In the genomic region with DNA sequence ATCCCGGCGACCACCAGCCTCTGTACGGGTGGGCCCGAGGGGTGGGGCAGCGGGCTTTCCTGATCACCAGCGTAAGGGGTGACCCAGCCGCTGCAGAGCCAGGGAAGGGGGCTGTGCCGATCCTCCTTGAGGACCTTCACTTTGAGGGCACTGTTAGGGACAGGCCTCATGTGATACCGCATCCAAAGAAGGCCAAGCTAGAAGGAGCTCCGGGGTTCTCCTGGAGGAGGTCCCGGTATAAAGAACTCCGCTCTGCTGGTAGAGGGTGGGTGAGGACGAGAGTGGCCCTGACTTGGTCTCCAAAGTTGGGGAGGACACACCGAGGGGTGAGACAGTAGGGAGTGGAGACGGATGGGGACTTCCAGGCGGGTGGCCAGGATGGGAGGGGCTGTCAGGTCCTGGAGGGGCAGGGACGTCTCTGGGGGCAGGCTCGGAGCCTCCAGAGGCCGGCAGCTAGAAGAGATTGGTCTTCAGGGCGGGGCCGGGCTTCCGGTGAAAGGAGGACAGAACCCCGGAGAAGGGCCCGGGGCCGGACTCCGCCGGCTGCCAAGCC, we compare ENCODE assay signal across 9 cellular contexts. TPM values are rescaled to one million over a fixed set of nuclear protein-coding genes. Genes with fewer than 3 reads are reported as not detected.
A peak's percentile ranks its signal among the peaks of the same experiment; 100 is the strongest.
DNase-seq lines count a peak whose midpoint lies in the region; ATAC-seq, FAIRE-seq and TF ChIP-seq lines count a peak whose summit lies in the region.
"Had no signal": no experiment of that assay in that cellular context is flagged by ENCODE, and none has a peak within 500 bp of the region (broad histone marks: within the 10 kb centered on the region; RNA-seq: fewer than 3 reads in every experiment).

No MANE protein-coding gene starts in this region.

- no peak for TF ChIP-seq EP300 in suprapubic skin (IDR thresholded peaks at IDR 0.05)

- H3K9me3 ChIP-seq in MM.1S (replicated peaks; ENCODE audit: insufficient read depth, low read length) (no peaks in the 10 kb centered on the region), kidney (ENCODE audit: control insufficient read depth in 1 of 2, low read length in 2 of 2) (no peaks in the 10 kb centered on the region), suprapubic skin (no peaks in the 10 kb centered on the region)

- no peak for ATAC-seq in HG03442 (IDR thresholded peaks at IDR 0.05; ENCODE audit: unreplicated experiment)
- ATAC-seq in GM18873 (IDR thresholded peaks at IDR 0.05; ENCODE audit: low FRiP score, unreplicated experiment) = no peak
- no peak for ATAC-seq in HG02610 (IDR thresholded peaks at IDR 0.05; ENCODE audit: unreplicated experiment)

- H3K4me1 ChIP-seq in MM.1S (ENCODE audit: low read length) (no peaks in the 10 kb centered on the region), kidney (ENCODE audit: control insufficient read depth in 1 of 2, insufficient read depth in 1 of 2, low read depth in 1 of 2, low read length in 2 of 2) (peaks cover 4 to 15% of the 10 kb centered on the region in 2 donors), suprapubic skin (peaks cover 51% of the 10 kb centered on the region)

- no peaks in the 10 kb centered on the region for H4K20me1 ChIP-seq in MM.1S (ENCODE audit: insufficient read depth, low read length)

- no peaks in the 10 kb centered on the region for H3K79me2 ChIP-seq in MM.1S (ENCODE audit: low read length)

- intact Hi-C loops in kidney (cut with DNase I) = no loop called here

- FAIRE-seq in kidney (lab: Jason Lieb, UNC) = no peak

- no peak overlapping the region for H2AFZ ChIP-seq in MM.1S (ENCODE audit: low read length)

- H3K4me2 ChIP-seq in MM.1S (ENCODE audit: low read depth, low read length) = peak overlapping the region; percentile 50; the same call in 1 of the 2 replicates

- H3F3A ChIP-seq in MM.1S (ENCODE audit: insufficient read depth, low read length) = no peaks in the 10 kb centered on the region

- H3K27me3 ChIP-seq in MM.1S (replicated peaks; ENCODE audit: insufficient read depth, low read length) (peaks cover 32% of the 10 kb centered on the region), suprapubic skin (peaks cover 40% of the 10 kb centered on the region)

- H3K4me3 ChIP-seq in MM.1S (ENCODE audit: low read length) (no peak overlapping the region; the same call in 1 of the 2 replicates), kidney (ENCODE audit: low read length in 2 of 2) (no peak overlapping the region), suprapubic skin (peak overlapping the region; percentile 50)

- WGBS in suprapubic skin = 26% methylated on average over 26 of the region's 27 CpGs

- TF ChIP-seq CTCF in MM.1S (IDR thresholded peaks at IDR 0.05; ENCODE audit: low read length) (no peak), kidney (IDR thresholded peaks at IDR 0.05; ENCODE audit: borderline replicate concordance, extremely low read depth, insufficient read depth) (no peak), suprapubic skin (IDR thresholded peaks at IDR 0.05) (no peak)

- H3K27ac ChIP-seq in MM.1S (ENCODE audit: low read length) (no peak overlapping the region), kidney (ENCODE audit: low read depth in 2 of 2, low read length in 2 of 2) (no peak overlapping the region), suprapubic skin (peak overlapping the region; percentile 41)

- no peak for TF ChIP-seq POLR2A in suprapubic skin (IDR thresholded peaks at IDR 0.05)

- DNase-seq in EH (ENCODE audit: low read depth) (peak; percentile 84), MM.1S (no peak), astrocyte of the hippocampus (ENCODE audit: low read depth, low spot score) (peak; percentile 65), kidney (peak; percentile 91), suprapubic skin (ENCODE audit: low spot score in 2 of 2) (peak; percentile 75 to 84)

- H3K9me2 ChIP-seq in MM.1S (replicated peaks; ENCODE audit: insufficient read depth, low read length) = no peaks in the 10 kb centered on the region

- no peaks in the 10 kb centered on the region for H3K36me3 ChIP-seq in MM.1S (replicated peaks; ENCODE audit: insufficient read depth, low read length)
- H3K36me3 ChIP-seq in kidney (ENCODE audit: control insufficient read depth in 1 of 2, insufficient read depth in 2 of 2, low read length in 2 of 2) = peaks cover 11 to 24% of the 10 kb centered on the region in 2 donors
- peaks cover 35% of the 10 kb centered on the region for H3K36me3 ChIP-seq in suprapubic skin

- H3K9ac ChIP-seq in MM.1S (ENCODE audit: low read length) = no peak overlapping the region
- peak overlapping the region in 1 of 2 donors; percentile 19 for H3K9ac ChIP-seq in kidney (ENCODE audit: low read length in 2 of 2)

RNA-seq across cellular contexts. Expression of gene PHOX2A, which starts 4.6 kb away (rescaled TPM):
- not detected for total RNA-seq in kidney
- polyA plus RNA-seq in kidney (ENCODE audit: insufficient read depth, low read depth, low replicate concordance) = not detected
- not detected for total RNA-seq in suprapubic skin
- total RNA-seq: SK-MEL-5 had no signal

RNA-seq across cellular contexts. Expression of gene INPPL1, which starts 14.8 kb away (rescaled TPM):
- total RNA-seq in kidney (120 TPM), suprapubic skin (100 to 1,000 TPM in 1 of 4 donors, 10 to 100 TPM in 3; 31.0 to 102 (median 63.1) TPM)
- polyA plus RNA-seq in kidney (ENCODE audit: insufficient read depth, low read depth, low replicate concordance) = 39.9 TPM

RNA-seq across cellular contexts. Expression of gene FOLR2, which starts 22.8 kb away (rescaled TPM):
- total RNA-seq in kidney = 31.9 TPM
- 16.8 TPM for polyA plus RNA-seq in kidney (ENCODE audit: insufficient read depth, low read depth, low replicate concordance)
- total RNA-seq in suprapubic skin = 10 to 100 TPM in 1 of 4 donors, 1 to 10 TPM in 3; 3.1 to 10.1 (median 5.1) TPM
- total RNA-seq: SK-MEL-5 had no signal

RNA-seq across cellular contexts. Expression of gene FOLR1, which starts 47.4 kb away (rescaled TPM):
- total RNA-seq in kidney = 41.2 TPM
- polyA plus RNA-seq in kidney (ENCODE audit: insufficient read depth, low read depth, low replicate concordance) = 297 TPM
- total RNA-seq in suprapubic skin = 1 to 10 TPM in 3 of 4 donors, not detected in 1; 1.5 to 4.3 (median 4.3) TPM
- total RNA-seq: SK-MEL-5 had no signal
